21 cellular contexts compared by ENCODE assay signal in genomic region chr1:190940951-190941350, GRCh38.
"Had no signal": no experiment of that assay in that cellular context is flagged by ENCODE, and none has a peak within 500 bp of the region (broad histone marks: within the 10 kb centered on the region; RNA-seq: fewer than 3 reads in every experiment).

No MANE protein-coding gene starts in this region.

- DNase-seq: dorsolateral prefrontal cortex; effector CD4-positive, alpha-beta T cell; kidney; natural killer cell; pancreas; stimulated activated CD4-positive, alpha-beta T cell treated with anti-CD3 and anti-CD28 coated beads, Interleukin-12 subunit alpha, Interleukin-12 subunit beta, amount 100 ng/mL, for 4 hours; stimulated activated CD4-positive, alpha-beta T cell treated with anti-CD3 and anti-CD28 coated beads, Interleukin-1b, Interleukin-23, amount 100 ng/mL, for 48 hours; stimulated activated CD4-positive, alpha-beta T cell treated with anti-CD3 and anti-CD28 coated beads, Interleukin-4, amount 100 ng/mL, for 1 hour; stimulated activated CD8-positive, alpha-beta memory T cell treated with anti-CD3 and anti-CD28 coated beads, Interleukin-4, amount 100 ng/mL, for 48 hours; stimulated activated naive CD4-positive, alpha-beta T cell; stimulated activated naive CD8-positive, alpha-beta T cell treated with anti-CD3 and anti-CD28 coated beads, Interleukin-15, amount 100 ng/mL, for 72 hours; transverse colon; upper lobe of right lung; uterus had no signal

- H3K4me1 ChIP-seq: pancreas, suprapubic skin, transverse colon, upper lobe of right lung, uterus had no signal

- H3K36me3 Mint-ChIP-seq: memory B cell, natural killer cell had no signal

- H3K4me1 Mint-ChIP-seq: memory B cell; natural killer cell; stimulated activated naive CD8-positive, alpha-beta T cell treated with anti-CD3 and anti-CD28 coated beads, Interleukin-15, amount 100 ng/mL, for 72 hours had no signal

- H3K27me3 Mint-ChIP-seq: memory B cell; stimulated activated naive CD8-positive, alpha-beta T cell treated with anti-CD3 and anti-CD28 coated beads, Interleukin-15, amount 100 ng/mL, for 72 hours had no signal

- H3K4me3 ChIP-seq: dorsolateral prefrontal cortex, lung, pancreas, smooth muscle cell, suprapubic skin, transverse colon, upper lobe of right lung, uterus had no signal

- H3K4me2 ChIP-seq: smooth muscle cell had no signal

- H3K36me3 ChIP-seq: neutrophil, pancreas, suprapubic skin, transverse colon, upper lobe of right lung, uterus had no signal

- H3K4me3 Mint-ChIP-seq: memory B cell; natural killer cell; stimulated activated naive CD8-positive, alpha-beta T cell treated with anti-CD3 and anti-CD28 coated beads, Interleukin-15, amount 100 ng/mL, for 72 hours had no signal

- H3K27ac Mint-ChIP-seq: memory B cell; natural killer cell; stimulated activated naive CD8-positive, alpha-beta T cell treated with anti-CD3 and anti-CD28 coated beads, Interleukin-15, amount 100 ng/mL, for 72 hours had no signal

- H3K27ac ChIP-seq: dorsolateral prefrontal cortex, neutrophil, pancreas, suprapubic skin, transverse colon, upper lobe of right lung, uterus had no signal

- H3K9me3 ChIP-seq: neutrophil, pancreas, suprapubic skin, transverse colon, upper lobe of right lung, uterus had no signal

- H3K27me3 ChIP-seq: dorsolateral prefrontal cortex, neutrophil, pancreas, suprapubic skin, transverse colon, upper lobe of right lung, uterus had no signal

- ATAC-seq: left lobe of liver; natural killer cell; pancreas; sciatic nerve; stimulated activated naive CD8-positive, alpha-beta T cell treated with anti-CD3 and anti-CD28 coated beads, Interleukin-15, amount 100 ng/mL, for 72 hours; upper lobe of right lung had no signal
